Comparison of ENCODE assay signal across 1 cellular context in the genomic region with DNA sequence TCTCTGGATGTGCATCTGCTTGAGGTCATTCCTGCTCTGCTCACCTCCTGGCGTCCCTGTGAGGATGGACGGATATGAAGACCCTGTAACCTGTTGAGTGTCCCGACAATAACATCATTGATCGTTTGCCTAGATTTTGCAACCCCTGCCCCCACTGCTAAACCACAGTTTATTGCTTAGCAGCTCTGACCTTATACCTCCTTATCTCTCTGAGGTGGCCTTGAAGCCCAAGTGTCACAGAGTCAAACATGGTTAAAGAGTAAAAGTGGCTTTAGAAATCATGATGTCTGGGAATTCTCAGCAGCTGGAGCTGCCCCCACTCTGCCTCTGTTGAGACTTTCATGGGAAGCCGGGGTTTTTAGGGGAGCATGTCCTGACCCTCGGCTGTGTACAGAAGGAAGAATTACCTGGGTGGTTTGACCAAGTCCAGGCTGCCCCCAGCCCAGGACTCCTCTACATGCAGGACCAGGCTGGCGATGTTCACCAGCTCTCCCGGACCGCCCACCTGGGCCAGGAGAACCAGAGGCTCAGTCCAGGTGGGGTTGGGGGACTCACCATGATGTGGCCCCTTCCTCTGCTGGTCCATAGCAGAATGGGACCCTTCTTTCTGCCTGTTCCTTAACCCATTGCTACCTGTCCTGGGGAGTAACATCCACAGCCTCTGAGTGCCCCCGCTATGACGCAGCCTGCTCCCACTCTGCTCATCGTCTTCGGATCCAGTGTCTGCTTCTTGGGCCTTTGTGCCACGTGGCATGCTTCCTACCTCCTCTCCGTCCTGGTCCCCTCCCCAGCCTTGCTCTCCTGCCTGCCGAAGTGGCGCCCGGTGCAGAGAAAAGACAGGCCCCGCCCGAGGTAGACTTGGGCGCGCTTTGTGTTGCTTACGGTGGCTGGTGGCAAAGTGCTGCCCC.
A peak's percentile ranks its signal among the peaks of the same experiment; 100 is the strongest.
TF ChIP-seq lines count a peak whose summit lies in the region.

No MANE protein-coding gene starts in this region.

TF ChIP-seq in HepG2, 621 proteins besides CTCF, POLR2A, EP300 and RAD21 (continued from another document and continues in another):
- TF ChIP-seq HOXA5 (CRISPR knock-in tag; IDR thresholded peaks at IDR 0.05) (0 out of 2 replicates have a peak, but pooled peaks have one; percentile 18), GATAD1 (CRISPR knock-in tag; IDR thresholded peaks at IDR 0.05) (peak; percentile 32), POLR2G (IDR thresholded peaks at IDR 0.05; ENCODE audit: low read depth, low read length) (peak; percentile 21; the same call in 1 of the 2 replicates), CBX1 (IDR thresholded peaks at IDR 0.05; ENCODE audit: low read depth) (peak; percentile 73), RCOR2 (CRISPR knock-in tag; IDR thresholded peaks at IDR 0.05) (0 out of 2 replicates have a peak, but pooled peaks have one; percentile 28), MXI1 (IDR thresholded peaks at IDR 0.05; ENCODE audit: borderline replicate concordance, low read depth, low read length) (no peak), RBFOX2 (IDR thresholded peaks at IDR 0.05; ENCODE audit: low read depth, low read length) (peak; percentile 59; the same call in 1 of the 2 replicates), KLF16 (CRISPR knock-in tag; IDR thresholded peaks at IDR 0.05) (peak in 1 of 2 experiments; percentile 39; a peak in 1 of 4 replicates), MTA1 (CRISPR knock-in tag; IDR thresholded peaks at IDR 0.05; ENCODE audit: borderline replicate concordance) (0 out of 2 replicates have a peak, but pooled peaks have one; percentile 5), MED1 (CRISPR knock-in tag; IDR thresholded peaks at IDR 0.05) (peak; percentile 75), ZNF432 (CRISPR knock-in tag; IDR thresholded peaks at IDR 0.05; ENCODE audit: borderline replicate concordance) (0 out of 2 replicates have a peak, but pooled peaks have one; percentile 35), MAF1 (CRISPR knock-in tag; IDR thresholded peaks at IDR 0.05; ENCODE audit: borderline replicate concordance) (no peak), AGO1 (IDR thresholded peaks at IDR 0.05; ENCODE audit: low read depth, low read length, poor library complexity, severe bottlenecking) (no peak), THAP9 (CRISPR knock-in tag; IDR thresholded peaks at IDR 0.05; ENCODE audit: borderline replicate concordance) (peak; percentile 22; the same call in 1 of the 2 replicates), PRPF4 (IDR thresholded peaks at IDR 0.05; ENCODE audit: low read depth, low read length, poor library complexity, severe bottlenecking) (peak; percentile 43), SMAD3 (CRISPR knock-in tag; IDR thresholded peaks at IDR 0.05) (peak; percentile 30; the same call in 1 of the 2 replicates), TP53 (CRISPR knock-in tag; conservative IDR thresholded peaks at IDR 0.05) (peak; percentile 81; the same call in 1 of the 2 replicates), MXD4 (CRISPR knock-in tag; IDR thresholded peaks at IDR 0.05) (no peak), MED13 (CRISPR knock-in tag; IDR thresholded peaks at IDR 0.05) (no peak), NFKB2 (CRISPR knock-in tag; IDR thresholded peaks at IDR 0.05; ENCODE audit: borderline replicate concordance) (peak; percentile 69; the same call in 1 of the 2 replicates), KLF13 (CRISPR knock-in tag; IDR thresholded peaks at IDR 0.05) (0 out of 2 replicates have a peak, but pooled peaks have one; percentile 59), POGK (CRISPR knock-in tag; conservative IDR thresholded peaks at IDR 0.05) (peak; percentile 45; the same call in 1 of the 2 replicates), ZC3H4 (CRISPR knock-in tag; IDR thresholded peaks at IDR 0.05; ENCODE audit: borderline replicate concordance) (peak; percentile 36; the same call in 1 of the 2 replicates), HNF1B (CRISPR knock-in tag; IDR thresholded peaks at IDR 0.05) (peak; percentile 58; the same call in 1 of the 2 replicates), ZNF136 (CRISPR knock-in tag; IDR thresholded peaks at IDR 0.05; ENCODE audit: low read depth) (no peak), ZNF891 (CRISPR knock-in tag; IDR thresholded peaks at IDR 0.05) (peak; percentile 29; the same call in 1 of the 2 replicates), HNRNPLL (IDR thresholded peaks at IDR 0.05; ENCODE audit: low read depth, low read length, poor library complexity, severe bottlenecking) (peak; percentile 14), DMAP1 (CRISPR knock-in tag; IDR thresholded peaks at IDR 0.05) (no peak; the same call in 1 of the 2 replicates), ONECUT2 (CRISPR knock-in tag; IDR thresholded peaks at IDR 0.05) (peak; percentile 90), GPBP1L1 (CRISPR knock-in tag; IDR thresholded peaks at IDR 0.05) (no peak), ZNF441 (CRISPR knock-in tag; IDR thresholded peaks at IDR 0.05; ENCODE audit: borderline replicate concordance) (no peak), FOXP1 (IDR thresholded peaks at IDR 0.05) (no peak), FOXP1 (CRISPR knock-in tag; IDR thresholded peaks at IDR 0.05) (peak; percentile 72), CCAR2 (optimal IDR thresholded peaks at IDR 0.05; ENCODE audit: low read depth, low read length) (no peak), ZNF335 (CRISPR knock-in tag; IDR thresholded peaks at IDR 0.05) (no peak), ZZZ3 (CRISPR knock-in tag; IDR thresholded peaks at IDR 0.05; ENCODE audit: borderline replicate concordance) (no peak), BCL6 (CRISPR knock-in tag; IDR thresholded peaks at IDR 0.05) (peak; percentile 61; the same call in 1 of the 2 replicates), HOXA3 (CRISPR knock-in tag; IDR thresholded peaks at IDR 0.05) (peak; percentile 16; the same call in 1 of the 2 replicates), TBP (CRISPR knock-in tag; IDR thresholded peaks at IDR 0.05) (no peak), POGZ (CRISPR knock-in tag; IDR thresholded peaks at IDR 0.05) (peak; percentile 44; the same call in 1 of the 2 replicates)
- TF ChIP-seq, protein P1, sequence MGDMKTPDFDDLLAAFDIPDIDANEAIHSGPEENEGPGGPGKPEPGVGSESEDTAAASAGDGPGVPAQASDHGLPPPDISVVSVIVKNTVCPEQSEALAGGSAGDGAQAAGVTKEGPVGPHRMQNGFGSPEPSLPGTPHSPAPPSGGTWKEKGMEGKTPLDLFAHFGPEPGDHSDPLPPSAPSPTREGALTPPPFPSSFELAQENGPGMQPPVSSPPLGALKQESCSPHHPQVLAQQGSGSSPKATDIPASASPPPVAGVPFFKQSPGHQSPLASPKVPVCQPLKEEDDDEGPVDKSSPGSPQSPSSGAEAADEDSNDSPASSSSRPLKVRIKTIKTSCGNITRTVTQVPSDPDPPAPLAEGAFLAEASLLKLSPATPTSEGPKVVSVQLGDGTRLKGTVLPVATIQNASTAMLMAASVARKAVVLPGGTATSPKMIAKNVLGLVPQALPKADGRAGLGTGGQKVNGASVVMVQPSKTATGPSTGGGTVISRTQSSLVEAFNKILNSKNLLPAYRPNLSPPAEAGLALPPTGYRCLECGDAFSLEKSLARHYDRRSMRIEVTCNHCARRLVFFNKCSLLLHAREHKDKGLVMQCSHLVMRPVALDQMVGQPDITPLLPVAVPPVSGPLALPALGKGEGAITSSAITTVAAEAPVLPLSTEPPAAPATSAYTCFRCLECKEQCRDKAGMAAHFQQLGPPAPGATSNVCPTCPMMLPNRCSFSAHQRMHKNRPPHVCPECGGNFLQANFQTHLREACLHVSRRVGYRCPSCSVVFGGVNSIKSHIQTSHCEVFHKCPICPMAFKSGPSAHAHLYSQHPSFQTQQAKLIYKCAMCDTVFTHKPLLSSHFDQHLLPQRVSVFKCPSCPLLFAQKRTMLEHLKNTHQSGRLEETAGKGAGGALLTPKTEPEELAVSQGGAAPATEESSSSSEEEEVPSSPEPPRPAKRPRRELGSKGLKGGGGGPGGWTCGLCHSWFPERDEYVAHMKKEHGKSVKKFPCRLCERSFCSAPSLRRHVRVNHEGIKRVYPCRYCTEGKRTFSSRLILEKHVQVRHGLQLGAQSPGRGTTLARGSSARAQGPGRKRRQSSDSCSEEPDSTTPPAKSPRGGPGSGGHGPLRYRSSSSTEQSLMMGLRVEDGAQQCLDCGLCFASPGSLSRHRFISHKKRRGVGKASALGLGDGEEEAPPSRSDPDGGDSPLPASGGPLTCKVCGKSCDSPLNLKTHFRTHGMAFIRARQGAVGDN (CRISPR knock-in tag; IDR thresholded peaks at IDR 0.05) = peak; percentile 94
- TF ChIP-seq, protein P2, sequence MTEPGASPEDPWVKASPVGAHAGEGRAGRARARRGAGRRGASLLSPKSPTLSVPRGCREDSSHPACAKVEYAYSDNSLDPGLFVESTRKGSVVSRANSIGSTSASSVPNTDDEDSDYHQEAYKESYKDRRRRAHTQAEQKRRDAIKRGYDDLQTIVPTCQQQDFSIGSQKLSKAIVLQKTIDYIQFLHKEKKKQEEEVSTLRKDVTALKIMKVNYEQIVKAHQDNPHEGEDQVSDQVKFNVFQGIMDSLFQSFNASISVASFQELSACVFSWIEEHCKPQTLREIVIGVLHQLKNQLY (CRISPR knock-in tag; IDR thresholded peaks at IDR 0.05) = no peak
